ENCODE assay signal across 1 cellular context in genomic region chr3:195896361-195897080, GRCh38.
TF ChIP-seq lines count a peak whose summit lies in the region.

No MANE protein-coding gene starts in this region.

TF ChIP-seq in K562, 482 proteins besides CTCF, POLR2A, EP300 and RAD21 (continued from another document and continues in another):
- TF ChIP-seq, protein P1, sequence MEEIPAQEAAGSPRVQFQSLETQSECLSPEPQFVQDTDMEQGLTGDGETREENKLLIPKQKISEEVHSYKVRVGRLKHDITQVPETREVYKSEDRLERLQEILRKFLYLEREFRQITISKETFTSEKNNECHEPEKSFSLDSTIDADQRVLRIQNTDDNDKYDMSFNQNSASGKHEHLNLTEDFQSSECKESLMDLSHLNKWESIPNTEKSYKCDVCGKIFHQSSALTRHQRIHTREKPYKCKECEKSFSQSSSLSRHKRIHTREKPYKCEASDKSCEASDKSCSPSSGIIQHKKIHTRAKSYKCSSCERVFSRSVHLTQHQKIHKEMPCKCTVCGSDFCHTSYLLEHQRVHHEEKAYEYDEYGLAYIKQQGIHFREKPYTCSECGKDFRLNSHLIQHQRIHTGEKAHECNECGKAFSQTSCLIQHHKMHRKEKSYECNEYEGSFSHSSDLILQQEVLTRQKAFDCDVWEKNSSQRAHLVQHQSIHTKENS (CRISPR knock-in tag; IDR thresholded peaks at IDR 0.05): no peak
- TF ChIP-seq FOSL1 (tag; conservative IDR thresholded peaks at IDR 0.05): peak; percentile 40; the same call in 1 of the 2 replicates
- TF ChIP-seq, protein P2, sequence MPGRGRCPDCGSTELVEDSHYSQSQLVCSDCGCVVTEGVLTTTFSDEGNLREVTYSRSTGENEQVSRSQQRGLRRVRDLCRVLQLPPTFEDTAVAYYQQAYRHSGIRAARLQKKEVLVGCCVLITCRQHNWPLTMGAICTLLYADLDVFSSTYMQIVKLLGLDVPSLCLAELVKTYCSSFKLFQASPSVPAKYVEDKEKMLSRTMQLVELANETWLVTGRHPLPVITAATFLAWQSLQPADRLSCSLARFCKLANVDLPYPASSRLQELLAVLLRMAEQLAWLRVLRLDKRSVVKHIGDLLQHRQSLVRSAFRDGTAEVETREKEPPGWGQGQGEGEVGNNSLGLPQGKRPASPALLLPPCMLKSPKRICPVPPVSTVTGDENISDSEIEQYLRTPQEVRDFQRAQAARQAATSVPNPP (IDR thresholded peaks at IDR 0.05; ENCODE audit: borderline replicate concordance, insufficient read depth, insufficient read length): no peak
- TF ChIP-seq MEIS2 (IDR thresholded peaks at IDR 0.05; ENCODE audit: partially characterized antibody): peak; percentile 35
- no peak for TF ChIP-seq HMBOX1 (IDR thresholded peaks at IDR 0.05)
- no peak for TF ChIP-seq CHAMP1 (IDR thresholded peaks at IDR 0.05)
- TF ChIP-seq, protein P3, sequence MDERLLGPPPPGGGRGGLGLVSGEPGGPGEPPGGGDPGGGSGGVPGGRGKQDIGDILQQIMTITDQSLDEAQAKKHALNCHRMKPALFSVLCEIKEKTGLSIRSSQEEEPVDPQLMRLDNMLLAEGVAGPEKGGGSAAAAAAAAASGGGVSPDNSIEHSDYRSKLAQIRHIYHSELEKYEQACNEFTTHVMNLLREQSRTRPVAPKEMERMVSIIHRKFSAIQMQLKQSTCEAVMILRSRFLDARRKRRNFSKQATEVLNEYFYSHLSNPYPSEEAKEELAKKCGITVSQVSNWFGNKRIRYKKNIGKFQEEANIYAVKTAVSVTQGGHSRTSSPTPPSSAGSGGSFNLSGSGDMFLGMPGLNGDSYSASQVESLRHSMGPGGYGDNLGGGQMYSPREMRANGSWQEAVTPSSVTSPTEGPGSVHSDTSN (CRISPR knock-in tag; IDR thresholded peaks at IDR 0.05; ENCODE audit: low read depth): no peak
- TF ChIP-seq, protein P3 (tag; conservative IDR thresholded peaks at IDR 0.05; ENCODE audit: low read depth): peak; percentile 31; the same call in 1 of the 2 replicates
- peak; percentile 12; the same call in 1 of the 2 replicates for TF ChIP-seq ZBTB40 (IDR thresholded peaks at IDR 0.05)
- no peak for TF ChIP-seq ZBTB40 (CRISPR knock-in tag; IDR thresholded peaks at IDR 0.05)
- no peak for TF ChIP-seq CBX2 (IDR thresholded peaks at IDR 0.05; ENCODE audit: insufficient read depth, low read length, poor library complexity, severe bottlenecking)
- TF ChIP-seq HDAC3 (IDR thresholded peaks at IDR 0.05; ENCODE audit: borderline replicate concordance, partially characterized antibody): no peak
- TF ChIP-seq ZNF143 (CRISPR knock-in tag; IDR thresholded peaks at IDR 0.05): no peak
- 0 out of 2 replicates have a peak, but pooled peaks have one; percentile 0 for TF ChIP-seq CBFB (CRISPR knock-in tag; IDR thresholded peaks at IDR 0.05)
- peak; percentile 46; the same call in 1 of the 2 replicates for TF ChIP-seq CBFA2T3 (IDR thresholded peaks at IDR 0.05)
- no peak for TF ChIP-seq TRIM24 (IDR thresholded peaks at IDR 0.05)
- no peak for TF ChIP-seq CEBPG (CRISPR knock-in tag; IDR thresholded peaks at IDR 0.05)
- TF ChIP-seq CEBPG (tag; conservative IDR thresholded peaks at IDR 0.05 in 1 of 2, IDR thresholded peaks at IDR 0.05 in 1 of 2): no peak
- TF ChIP-seq NCOA2 (IDR thresholded peaks at IDR 0.05; ENCODE audit: partially characterized antibody in 2 of 2): no peak
- TF ChIP-seq FOXK2 (conservative IDR thresholded peaks at IDR 0.05 in 1 of 2, IDR thresholded peaks at IDR 0.05 in 1 of 2; ENCODE audit: low read depth in 2 of 2): peak in 1 of 2 experiments; percentile 63; a peak in 1 of 4 replicates
- peak in 1 of 2 experiments; percentile 50; a peak in 2 of 4 replicates for TF ChIP-seq HDAC1 (IDR thresholded peaks at IDR 0.05)
